15 cellular contexts compared by ENCODE assay signal in genomic region chr2:3176869-3177255, GRCh38.
DNase-seq lines count a peak whose midpoint lies in the region; ATAC-seq, FAIRE-seq and TF ChIP-seq lines count a peak whose summit lies in the region.
"Had no signal": no experiment of that assay in that cellular context is flagged by ENCODE, and none has a peak within 500 bp of the region (broad histone marks: within the 10 kb centered on the region; RNA-seq: fewer than 3 reads in every experiment).

No MANE protein-coding gene starts in this region.

- DNase-seq in activated naive CD8-positive, alpha-beta T cell treated with anti-CD3 and anti-CD28 coated beads, Interleukin-2, amount 10 ng/mL, durations not matched to agents 7 days and 5 days = peak; percentile 2
- no peak for DNase-seq in activated naive CD8-positive, alpha-beta T cell treated with anti-CD3 and anti-CD28 coated beads, Interleukin-2, amount 50 U/mL, for 24 hours
- DNase-seq in kidney = peak; percentile 53
- DNase-seq in posterior vena cava (ENCODE audit: low spot score) = peak; percentile 72
- DNase-seq in activated CD8-positive, alpha-beta memory T cell treated with anti-CD3 and anti-CD28 coated beads, Interleukin-2, amount 50 U/mL, for 48 hours = no peak
- DNase-seq: CD4-positive, CD25-positive, alpha-beta regulatory T cell; DMS53; GF-D8; GM23248 had no signal

- FAIRE-seq in kidney (lab: Jason Lieb, UNC) = no peak
- FAIRE-seq: H54, HTR-8/SVneo had no signal

- no peak overlapping the region for H3K9ac ChIP-seq in kidney (ENCODE audit: low read length in 2 of 2)
- H3K9ac ChIP-seq: GM23248 had no signal

- no peak overlapping the region for H3K27ac ChIP-seq in kidney (ENCODE audit: low read depth in 2 of 2, low read length in 2 of 2)
- H3K27ac ChIP-seq: 22Rv1, GM23248 had no signal

- H3K27ac Mint-ChIP-seq in activated naive CD8-positive, alpha-beta T cell treated with anti-CD3 and anti-CD28 coated beads, Interleukin-2, amount 10 ng/mL, durations not matched to agents 7 days and 5 days = no peak overlapping the region
- no peak overlapping the region for H3K27ac Mint-ChIP-seq in activated naive CD8-positive, alpha-beta T cell treated with anti-CD3 and anti-CD28 coated beads, Interleukin-2, amount 50 U/mL, for 24 hours

- ATAC-seq in activated naive CD8-positive, alpha-beta T cell treated with anti-CD3 and anti-CD28 coated beads, Interleukin-2, amount 10 ng/mL, durations not matched to agents 7 days and 5 days (ENCODE audit: low read depth) = no peak
- no peak for ATAC-seq in activated naive CD8-positive, alpha-beta T cell treated with anti-CD3 and anti-CD28 coated beads, Interleukin-2, amount 50 U/mL, for 24 hours
- ATAC-seq in GM21515 (IDR thresholded peaks at IDR 0.05; ENCODE audit: unreplicated experiment) (no peak), GM18868 (IDR thresholded peaks at IDR 0.05; ENCODE audit: unreplicated experiment) (no peak)
- ATAC-seq: HCT116 had no signal

- H3K9me3 ChIP-seq in kidney (ENCODE audit: control insufficient read depth in 1 of 2, low read length in 2 of 2) = no peaks in the 10 kb centered on the region

- no peak overlapping the region for H3K4me3 Mint-ChIP-seq in activated naive CD8-positive, alpha-beta T cell treated with anti-CD3 and anti-CD28 coated beads, Interleukin-2, amount 10 ng/mL, durations not matched to agents 7 days and 5 days
- H3K4me3 Mint-ChIP-seq in activated naive CD8-positive, alpha-beta T cell treated with anti-CD3 and anti-CD28 coated beads, Interleukin-2, amount 50 U/mL, for 24 hours = no peak overlapping the region
- H3K4me3 Mint-ChIP-seq: CD4-positive, CD25-positive, alpha-beta regulatory T cell had no signal

- no peak for TF ChIP-seq CTCF in kidney (IDR thresholded peaks at IDR 0.05; ENCODE audit: borderline replicate concordance, extremely low read depth, insufficient read depth)

- H3K4me1 Mint-ChIP-seq in activated naive CD8-positive, alpha-beta T cell treated with anti-CD3 and anti-CD28 coated beads, Interleukin-2, amount 10 ng/mL, durations not matched to agents 7 days and 5 days = no peaks in the 10 kb centered on the region
- no peaks in the 10 kb centered on the region for H3K4me1 Mint-ChIP-seq in activated naive CD8-positive, alpha-beta T cell treated with anti-CD3 and anti-CD28 coated beads, Interleukin-2, amount 50 U/mL, for 24 hours

- H3K27me3 Mint-ChIP-seq in activated naive CD8-positive, alpha-beta T cell treated with anti-CD3 and anti-CD28 coated beads, Interleukin-2, amount 10 ng/mL, durations not matched to agents 7 days and 5 days = no peaks in the 10 kb centered on the region
- no peaks in the 10 kb centered on the region for H3K27me3 Mint-ChIP-seq in activated naive CD8-positive, alpha-beta T cell treated with anti-CD3 and anti-CD28 coated beads, Interleukin-2, amount 50 U/mL, for 24 hours
- H3K27me3 Mint-ChIP-seq: CD4-positive, CD25-positive, alpha-beta regulatory T cell had no signal

- H3K9me3 Mint-ChIP-seq in activated naive CD8-positive, alpha-beta T cell treated with anti-CD3 and anti-CD28 coated beads, Interleukin-2, amount 10 ng/mL, durations not matched to agents 7 days and 5 days = no peaks in the 10 kb centered on the region
- no peaks in the 10 kb centered on the region for H3K9me3 Mint-ChIP-seq in activated naive CD8-positive, alpha-beta T cell treated with anti-CD3 and anti-CD28 coated beads, Interleukin-2, amount 50 U/mL, for 24 hours
- H3K9me3 Mint-ChIP-seq: CD4-positive, CD25-positive, alpha-beta regulatory T cell had no signal

- H3K36me3 Mint-ChIP-seq in activated naive CD8-positive, alpha-beta T cell treated with anti-CD3 and anti-CD28 coated beads, Interleukin-2, amount 10 ng/mL, durations not matched to agents 7 days and 5 days = peaks cover 2% of the 10 kb centered on the region
- peaks cover 7% of the 10 kb centered on the region for H3K36me3 Mint-ChIP-seq in activated naive CD8-positive, alpha-beta T cell treated with anti-CD3 and anti-CD28 coated beads, Interleukin-2, amount 50 U/mL, for 24 hours (ENCODE audit: low read depth)

- POLR2A ChIA-PET in activated naive CD8-positive, alpha-beta T cell treated with anti-CD3 and anti-CD28 coated beads, Interleukin-2, amount 10 ng/mL, durations not matched to agents 7 days and 5 days (lab: Charles Lee) = no interaction called here

- peaks cover 0 to 3% of the 10 kb centered on the region in 2 donors for H3K36me3 ChIP-seq in kidney (ENCODE audit: control insufficient read depth in 1 of 2, insufficient read depth in 2 of 2, low read length in 2 of 2)

- H3K4me3 ChIP-seq in kidney (ENCODE audit: low read length in 2 of 2) = no peak overlapping the region
- H3K4me3 ChIP-seq: GM23248 had no signal

- intact Hi-C loops in kidney (cut with DNase I) = no loop called here
- intact Hi-C loops in posterior vena cava (cut with DNase I) = no loop called here

- peaks cover 8 to 13% of the 10 kb centered on the region in 2 donors for H3K4me1 ChIP-seq in kidney (ENCODE audit: control insufficient read depth in 1 of 2, insufficient read depth in 1 of 2, low read depth in 1 of 2, low read length in 2 of 2)

Comparison
In these comparisons a context has a peak if more than half of its experiments do, and no peak if none do; other contexts are left out.
1. DNase-seq: peak in activated naive CD8-positive, alpha-beta T cell treated with anti-CD3 and anti-CD28 coated beads, Interleukin-2, amount 10 ng/mL, durations not matched to agents 7 days and 5 days (single experiment), kidney (single experiment) and posterior vena cava (single experiment); none in activated naive CD8-positive, alpha-beta T cell treated with anti-CD3 and anti-CD28 coated beads, Interleukin-2, amount 50 U/mL, for 24 hours (single experiment) and activated CD8-positive, alpha-beta memory T cell treated with anti-CD3 and anti-CD28 coated beads, Interleukin-2, amount 50 U/mL, for 48 hours (single experiment).